ENCODE assay signal across 9 cellular contexts in the genomic region with DNA sequence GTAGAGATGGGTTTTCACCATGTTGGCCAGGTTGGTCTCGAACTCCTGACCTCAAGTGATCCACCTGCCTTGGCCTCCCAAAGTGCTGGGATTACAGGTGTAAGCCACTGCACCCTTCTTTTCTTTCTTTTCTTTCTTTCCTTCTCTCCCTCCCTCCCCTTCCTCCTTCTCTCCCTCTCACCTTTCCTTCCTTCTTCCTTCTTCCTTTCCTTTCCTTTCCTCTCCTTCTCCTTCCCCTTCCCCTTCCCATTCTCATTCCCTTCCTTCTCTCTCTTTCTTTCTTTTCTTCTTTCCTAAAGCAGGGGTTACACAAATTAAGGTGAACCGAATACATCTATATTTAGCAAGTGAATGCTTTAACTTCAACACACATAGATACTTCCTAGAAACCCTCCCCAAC.
"Had no signal": no experiment of that assay in that cellular context is flagged by ENCODE, and none has a peak within 500 bp of the region (broad histone marks: within the 10 kb centered on the region; RNA-seq: fewer than 3 reads in every experiment).

No MANE protein-coding gene starts in this region.

- H3K4me3 Mint-ChIP-seq: GM23338, H9, HFFc6 had no signal

- H3K9ac ChIP-seq: GM23248 had no signal

- DNase-seq: GM23248, GOT3, H9, HCEC 1CT, HFFc6 had no signal

- H3K4me1 ChIP-seq: HAP-1 had no signal

- H3K36me3 ChIP-seq: HAP-1 had no signal

- H3K4me2 ChIP-seq: GM23338 had no signal

- H3K27ac Mint-ChIP-seq: GM23338, H9, HFFc6 had no signal

- H3K9me3 Mint-ChIP-seq: GM23338, H9, HFFc6 had no signal

- H3K9me3 ChIP-seq: HAP-1 had no signal

- FAIRE-seq: H54 had no signal

- H2AFZ ChIP-seq: GM23248, GM23338 had no signal

- ATAC-seq: GM23338, HCT116 had no signal

- H3K27ac ChIP-seq: GM23248 had no signal

- H3K4me3 ChIP-seq: GM23248, GM23338, HAP-1 had no signal
